In genomic region chr4:186728631-186729271, GRCh38 we compare ENCODE assay signal across 15 cellular contexts. TPM values are rescaled to one million over a fixed set of nuclear protein-coding genes. Genes with fewer than 3 reads are reported as not detected.
DNase-seq lines count a peak whose midpoint lies in the region; ATAC-seq and TF ChIP-seq lines count a peak whose summit lies in the region.
"Had no signal": no experiment of that assay in that cellular context is flagged by ENCODE, and none has a peak within 500 bp of the region (broad histone marks: within the 10 kb centered on the region; RNA-seq: fewer than 3 reads in every experiment).

No MANE protein-coding gene starts in this region.

- H3K27me3 ChIP-seq in GM23338 (ENCODE audit: insufficient read depth), result peaks cover 29% of the 10 kb centered on the region
- H3K27me3 ChIP-seq in adipocyte (replicated peaks; ENCODE audit: control insufficient read depth, insufficient read depth, low read length), result no peaks in the 10 kb centered on the region
- peaks cover 0 to 12% (median 0%) of the 10 kb centered on the region in 5 donors for H3K27me3 ChIP-seq in subcutaneous abdominal adipose tissue (ENCODE audit: control insufficient read depth in 5 of 5, insufficient read depth in 4 of 5, low read length in 5 of 5)

- no peak for ATAC-seq in GM23338
- ATAC-seq in HG02840 (IDR thresholded peaks at IDR 0.05; ENCODE audit: low FRiP score, unreplicated experiment), result no peak
- ATAC-seq: activated CD8-positive, alpha-beta memory T cell treated with anti-CD3 and anti-CD28 coated beads, Interleukin-2, amount 10 ng/mL, durations not matched to agents 7 days and 5 days; activated naive CD4-positive, alpha-beta T cell treated with anti-CD3 and anti-CD28 coated beads, Interleukin-2, amount 50 U/mL, for 72 hours; naive thymus-derived CD8-positive, alpha-beta T cell had no signal

- no peaks in the 10 kb centered on the region for H4K20me1 ChIP-seq in GM23338 (replicated peaks; ENCODE audit: insufficient read depth)

- H3K36me3 ChIP-seq in GM23338 (ENCODE audit: insufficient read depth) (no peaks in the 10 kb centered on the region), adipocyte (ENCODE audit: control insufficient read depth, insufficient read depth, low read length, severe bottlenecking) (no peaks in the 10 kb centered on the region), subcutaneous abdominal adipose tissue (ENCODE audit: control insufficient read depth in 5 of 5, insufficient read depth in 5 of 5, low read length in 5 of 5) (no peaks in the 10 kb centered on the region)

- peaks cover 8% of the 10 kb centered on the region; the same call in 1 of the 2 replicates for H3K79me2 ChIP-seq in GM23338 (replicated peaks; ENCODE audit: insufficient read depth)

- H3K36me3 Mint-ChIP-seq in GM23338 (ENCODE audit: low read depth), result no peaks in the 10 kb centered on the region

- peak; percentile 32 for DNase-seq in GM23338 (ENCODE audit: low spot score)
- DNase-seq in adipocyte (ENCODE audit: low read depth), result peak; percentile 29
- peak; percentile 36 for DNase-seq in iris pigment epithelial cell (ENCODE audit: low read depth)
- no peak for DNase-seq in hepatic stellate cell (ENCODE audit: low spot score)
- no peak for DNase-seq in activated effector memory CD4-positive, alpha-beta T cell treated with anti-CD3 and anti-CD28 coated beads, Interleukin-2, amount 50 U/mL, for 16 hours
- DNase-seq: activated CD8-positive, alpha-beta memory T cell treated with anti-CD3 and anti-CD28 coated beads, Interleukin-2, amount 10 ng/mL, durations not matched to agents 7 days and 5 days; naive thymus-derived CD8-positive, alpha-beta T cell; NCI-H146; NCI-H748 treated with DMSO at 0.1 percent for 48 hours; SIG-M5 had no signal

- H3K9me3 ChIP-seq in adipocyte (ENCODE audit: control insufficient read depth, low read length) (no peaks in the 10 kb centered on the region), subcutaneous abdominal adipose tissue (ENCODE audit: control insufficient read depth in 5 of 5, low read length in 5 of 5) (no peaks in the 10 kb centered on the region)
- H3K9me3 ChIP-seq: Caco-2 had no signal

- peaks cover 27% of the 10 kb centered on the region for H3K27me3 Mint-ChIP-seq in GM23338 (ENCODE audit: insufficient read depth, low read depth, poor library complexity)

- H3K4me3 Mint-ChIP-seq in GM23338, result no peak overlapping the region
- H3K4me3 Mint-ChIP-seq: activated CD8-positive, alpha-beta memory T cell treated with anti-CD3 and anti-CD28 coated beads, Interleukin-2, amount 10 ng/mL, durations not matched to agents 7 days and 5 days; dendritic cell treated with granulocyte-macrophage colony-stimulating factor and Interleukin-4, amounts not matched to agents 40 ng/mL and 50 ng/mL, for 4 days had no signal

- H3K27ac ChIP-seq in GM23338 (ENCODE audit: low read depth), result no peak overlapping the region
- H3K27ac ChIP-seq in subcutaneous abdominal adipose tissue (ENCODE audit: low read depth, low read length), result peak overlapping the region; percentile 93

- TF ChIP-seq CTCF in GM23338 (conservative IDR thresholded peaks at IDR 0.05; ENCODE audit: low read depth in 2 of 2), result no peak

- peak overlapping the region; percentile 80 for H3K4me2 ChIP-seq in GM23338

- H3K4me1 ChIP-seq in GM23338 (ENCODE audit: insufficient read depth) (peaks cover 20% of the 10 kb centered on the region), adipocyte (ENCODE audit: control insufficient read depth, insufficient read depth, low read length) (peaks cover 26% of the 10 kb centered on the region), subcutaneous abdominal adipose tissue (ENCODE audit: control insufficient read depth in 5 of 5, insufficient read depth in 5 of 5, low read length in 5 of 5) (peaks cover 2 to 47% (median 36%) of the 10 kb centered on the region in 5 donors)

- no peaks in the 10 kb centered on the region for H3K9me2 ChIP-seq in GM23338 (ENCODE audit: insufficient read depth)

- no peak overlapping the region for H2AFZ ChIP-seq in GM23338

- H3K27ac Mint-ChIP-seq in GM23338, result no peak overlapping the region
- H3K27ac Mint-ChIP-seq: activated CD8-positive, alpha-beta memory T cell treated with anti-CD3 and anti-CD28 coated beads, Interleukin-2, amount 10 ng/mL, durations not matched to agents 7 days and 5 days; activated naive CD4-positive, alpha-beta T cell treated with anti-CD3 and anti-CD28 coated beads, Interleukin-2, amount 50 U/mL, for 72 hours; dendritic cell treated with granulocyte-macrophage colony-stimulating factor and Interleukin-4, amounts not matched to agents 40 ng/mL and 50 ng/mL, for 4 days; naive thymus-derived CD8-positive, alpha-beta T cell had no signal

- no peak overlapping the region for H3K4me3 ChIP-seq in GM23338
- no peak overlapping the region for H3K4me3 ChIP-seq in adipocyte (ENCODE audit: low read length)
- no peak overlapping the region for H3K4me3 ChIP-seq in subcutaneous abdominal adipose tissue (ENCODE audit: low read depth in 1 of 5, low read length in 5 of 5)

- 0 out of 2 replicates have a peak, but pooled peaks cover 2% of the 10 kb centered on the region for H3F3A ChIP-seq in GM23338 (replicated peaks; ENCODE audit: low read depth)

- no peak overlapping the region for H3K9ac ChIP-seq in adipocyte (ENCODE audit: low read length)
- no peak overlapping the region for H3K9ac ChIP-seq in subcutaneous abdominal adipose tissue (ENCODE audit: low read length in 5 of 5)

- no peaks in the 10 kb centered on the region; the same call in 2 of the 3 replicates for H3K9me3 Mint-ChIP-seq in GM23338
- H3K9me3 Mint-ChIP-seq: dendritic cell treated with granulocyte-macrophage colony-stimulating factor and Interleukin-4, amounts not matched to agents 40 ng/mL and 50 ng/mL, for 4 days had no signal

- peaks cover 25% of the 10 kb centered on the region for H3K4me1 Mint-ChIP-seq in GM23338

TF ChIP-seq in GM23338, 12 proteins besides CTCF, POLR2A, EP300 and RAD21 (continues in another document):
- TF ChIP-seq, protein P1, sequence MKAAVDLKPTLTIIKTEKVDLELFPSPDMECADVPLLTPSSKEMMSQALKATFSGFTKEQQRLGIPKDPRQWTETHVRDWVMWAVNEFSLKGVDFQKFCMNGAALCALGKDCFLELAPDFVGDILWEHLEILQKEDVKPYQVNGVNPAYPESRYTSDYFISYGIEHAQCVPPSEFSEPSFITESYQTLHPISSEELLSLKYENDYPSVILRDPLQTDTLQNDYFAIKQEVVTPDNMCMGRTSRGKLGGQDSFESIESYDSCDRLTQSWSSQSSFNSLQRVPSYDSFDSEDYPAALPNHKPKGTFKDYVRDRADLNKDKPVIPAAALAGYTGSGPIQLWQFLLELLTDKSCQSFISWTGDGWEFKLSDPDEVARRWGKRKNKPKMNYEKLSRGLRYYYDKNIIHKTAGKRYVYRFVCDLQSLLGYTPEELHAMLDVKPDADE (IDR thresholded peaks at IDR 0.05), result no peak
- TF ChIP-seq, protein P2, sequence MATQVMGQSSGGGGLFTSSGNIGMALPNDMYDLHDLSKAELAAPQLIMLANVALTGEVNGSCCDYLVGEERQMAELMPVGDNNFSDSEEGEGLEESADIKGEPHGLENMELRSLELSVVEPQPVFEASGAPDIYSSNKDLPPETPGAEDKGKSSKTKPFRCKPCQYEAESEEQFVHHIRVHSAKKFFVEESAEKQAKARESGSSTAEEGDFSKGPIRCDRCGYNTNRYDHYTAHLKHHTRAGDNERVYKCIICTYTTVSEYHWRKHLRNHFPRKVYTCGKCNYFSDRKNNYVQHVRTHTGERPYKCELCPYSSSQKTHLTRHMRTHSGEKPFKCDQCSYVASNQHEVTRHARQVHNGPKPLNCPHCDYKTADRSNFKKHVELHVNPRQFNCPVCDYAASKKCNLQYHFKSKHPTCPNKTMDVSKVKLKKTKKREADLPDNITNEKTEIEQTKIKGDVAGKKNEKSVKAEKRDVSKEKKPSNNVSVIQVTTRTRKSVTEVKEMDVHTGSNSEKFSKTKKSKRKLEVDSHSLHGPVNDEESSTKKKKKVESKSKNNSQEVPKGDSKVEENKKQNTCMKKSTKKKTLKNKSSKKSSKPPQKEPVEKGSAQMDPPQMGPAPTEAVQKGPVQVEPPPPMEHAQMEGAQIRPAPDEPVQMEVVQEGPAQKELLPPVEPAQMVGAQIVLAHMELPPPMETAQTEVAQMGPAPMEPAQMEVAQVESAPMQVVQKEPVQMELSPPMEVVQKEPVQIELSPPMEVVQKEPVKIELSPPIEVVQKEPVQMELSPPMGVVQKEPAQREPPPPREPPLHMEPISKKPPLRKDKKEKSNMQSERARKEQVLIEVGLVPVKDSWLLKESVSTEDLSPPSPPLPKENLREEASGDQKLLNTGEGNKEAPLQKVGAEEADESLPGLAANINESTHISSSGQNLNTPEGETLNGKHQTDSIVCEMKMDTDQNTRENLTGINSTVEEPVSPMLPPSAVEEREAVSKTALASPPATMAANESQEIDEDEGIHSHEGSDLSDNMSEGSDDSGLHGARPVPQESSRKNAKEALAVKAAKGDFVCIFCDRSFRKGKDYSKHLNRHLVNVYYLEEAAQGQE (IDR thresholded peaks at IDR 0.05; ENCODE audit: unreplicated experiment), result no peak

RNA-seq across cellular contexts. Expression of gene FAT1, which starts 5.1 kb away (rescaled TPM):
- 124 and 137 TPM in 2 replicates for total RNA-seq in GM23338 (2014; rRNA removed; shearing (Covaris generic))
- polyA plus RNA-seq in GM23338 (2016; fragmentation: Nextera tagmentation; extraction: Ambion mirVana), result 31.3 and 37.6 TPM in 2 replicates
- total RNA-seq: naive thymus-derived CD8-positive, alpha-beta T cell had no signal
- polyA plus RNA-seq: naive thymus-derived CD8-positive, alpha-beta T cell had no signal

Comparison
In these comparisons a context has a peak if more than half of its experiments do, and no peak if none do; other contexts are left out.
1. DNase-seq: peak in GM23338 (single experiment), adipocyte (single experiment) and iris pigment epithelial cell (single experiment); none in hepatic stellate cell (single experiment) and activated effector memory CD4-positive, alpha-beta T cell treated with anti-CD3 and anti-CD28 coated beads, Interleukin-2, amount 50 U/mL, for 16 hours (single experiment).